ENCODE assay signal across 9 cellular contexts in genomic region chr2:120442923-120443571, GRCh38.
DNase-seq lines count a peak whose midpoint lies in the region; ATAC-seq, FAIRE-seq and TF ChIP-seq lines count a peak whose summit lies in the region.
"Had no signal": no experiment of that assay in that cellular context is flagged by ENCODE, and none has a peak within 500 bp of the region (broad histone marks: within the 10 kb centered on the region; RNA-seq: fewer than 3 reads in every experiment).

No MANE protein-coding gene starts in this region.

- no peak for FAIRE-seq in HepG2 (lab: Jason Lieb, UNC)

- H3K4me3 Mint-ChIP-seq in naive thymus-derived CD8-positive, alpha-beta T cell = peak overlapping the region; percentile 64 to 81 (median 70)
- H3K4me3 Mint-ChIP-seq: activated B cell treated with CpG ODN at 0.5 μM for 24 hours had no signal

- no peaks in the 10 kb centered on the region for H4K20me1 ChIP-seq in HepG2 (ENCODE audit: insufficient read depth, low read length)

- H3K9me3 Mint-ChIP-seq in naive thymus-derived CD8-positive, alpha-beta T cell = no peaks in the 10 kb centered on the region
- H3K9me3 Mint-ChIP-seq: activated B cell treated with CpG ODN at 0.5 μM for 24 hours had no signal

- H3K27ac ChIP-seq in liver (ENCODE audit: low read depth in 1 of 2, low read length in 2 of 2) (no peak overlapping the region), HepG2 (ENCODE audit: extremely low read length, insufficient read depth, low read length) (no peak overlapping the region), esophagus (ENCODE audit: low read depth in 2 of 2, low read length in 1 of 2) (no peak overlapping the region), aorta (ENCODE audit: low read depth in 1 of 2, low read length in 2 of 2) (no peak overlapping the region)

- TF ChIP-seq EP300 in HepG2 (IDR thresholded peaks at IDR 0.05; ENCODE audit: low read depth in 2 of 2, low read length in 2 of 2) (no peak), HepG2 (CRISPR knock-in tag; IDR thresholded peaks at IDR 0.05; ENCODE audit: borderline replicate concordance) (no peak)

- WGBS in liver = 33% methylated on average over 50 of the region's 50 CpGs
- WGBS in HepG2 (ENCODE audit: low lambda C conversion rate) = 86% methylated on average over 29 of the region's 50 CpGs
- WGBS in esophagus, 2 donors = 23 to 30% methylated on average over 50 of the region's 50 CpGs
- 15 to 18% methylated on average over 46 to 50 of the region's 50 CpGs for WGBS in aorta, 2 donors

- peak in 1 of 2 donors; percentile 43 for TF ChIP-seq RAD21 in liver (IDR thresholded peaks at IDR 0.05)
- TF ChIP-seq RAD21 in HepG2 (CRISPR knock-in tag; IDR thresholded peaks at IDR 0.05) = no peak

- H3K36me3 Mint-ChIP-seq in naive thymus-derived CD8-positive, alpha-beta T cell = no peaks in the 10 kb centered on the region

- in situ Hi-C loops in HepG2 (cut with HindIII; ENCODE audit: extremely low pct_ligation_motif_present, low pct_unique_long_range_greater_than_20kb) = no loop called here

- no peak overlapping the region for H3K4me2 ChIP-seq in HepG2 (ENCODE audit: low read depth, low read length)

- no peaks in the 10 kb centered on the region for H3K9me3 ChIP-seq in liver (ENCODE audit: control insufficient read depth in 4 of 4, low read length in 3 of 4)
- H3K9me3 ChIP-seq in HepG2 (ENCODE audit: low read length) = no peaks in the 10 kb centered on the region
- H3K9me3 ChIP-seq in esophagus (ENCODE audit: control insufficient read depth in 2 of 2, insufficient read depth in 1 of 2, low read depth in 1 of 2, low read length in 1 of 2) = no peaks in the 10 kb centered on the region
- H3K9me3 ChIP-seq in aorta (ENCODE audit: control insufficient read depth, low read length) = no peaks in the 10 kb centered on the region

- CTCF ChIA-PET in HepG2 (lab: Yijun Ruan, JAX; ENCODE audit: low intra/inter-chr PET ratio, low total read pairs) = no interaction called here

- ATAC-seq in HepG2 (no peak), aorta (ENCODE audit: low FRiP score) (peak; percentile 50), HG03159 (IDR thresholded peaks at IDR 0.05; ENCODE audit: unreplicated experiment) (no peak)
- ATAC-seq in naive thymus-derived CD8-positive, alpha-beta T cell = peak; percentile 69 to 72

- H3K36me3 ChIP-seq in liver (ENCODE audit: control insufficient read depth in 4 of 4, insufficient read depth in 3 of 4, low read depth in 1 of 4, low read length in 3 of 4) (no peaks in the 10 kb centered on the region), HepG2 (replicated peaks in 1 of 2; ENCODE audit: control insufficient read depth in 1 of 2, insufficient read depth in 2 of 2, low read length in 2 of 2) (no peaks in the 10 kb centered on the region), esophagus (ENCODE audit: control insufficient read depth in 2 of 2, insufficient read depth in 2 of 2, low read length in 1 of 2) (no peaks in the 10 kb centered on the region), aorta (ENCODE audit: control insufficient read depth in 1 of 2, insufficient read depth in 2 of 2, low read length in 1 of 2) (no peaks in the 10 kb centered on the region)

- no peak for TF ChIP-seq POLR2A in HepG2 (IDR thresholded peaks at IDR 0.05; ENCODE audit: insufficient read depth in 1 of 2, low read depth in 2 of 2, low read length in 2 of 2)

- no TSS peak for BruUV-seq in HepG2 (replicated peaks; lab: Mats Ljungman, UMichigan)

- peaks cover 20 to 74% (median 48%) of the 10 kb centered on the region in 5 donors for H3K27me3 Mint-ChIP-seq in naive thymus-derived CD8-positive, alpha-beta T cell

- TF ChIP-seq CTCF in liver (IDR thresholded peaks at IDR 0.05; ENCODE audit: low read depth, low read length, missing input control) (no peak), HepG2 (CRISPR knock-in tag; IDR thresholded peaks at IDR 0.05) (no peak)

- POLR2A ChIA-PET in HepG2 (lab: Yijun Ruan, JAX) = interaction anchor here (2.8 kb wide), 1 partner anchor 23 kb away, joined by 22 read pairs; no protein-coding TSS in a partner anchor
- POLR2A ChIA-PET in naive thymus-derived CD8-positive, alpha-beta T cell (lab: Charles Lee) = interaction anchor here (0.6 kb wide), 1 partner anchor 131 kb away, joined by 3 read pairs; no protein-coding TSS in a partner anchor

- no peaks in the 10 kb centered on the region for H3K79me2 ChIP-seq in HepG2 (ENCODE audit: insufficient read depth, low read length)

- H3K4me1 ChIP-seq in liver (ENCODE audit: control insufficient read depth in 4 of 4, insufficient read depth in 4 of 4, low read length in 3 of 4) (peaks cover 7 to 15% (median 9%) of the 10 kb centered on the region in 4 donors), HepG2 (ENCODE audit: insufficient read depth, low read length) (peaks cover 43% of the 10 kb centered on the region), esophagus (ENCODE audit: control insufficient read depth in 2 of 2, insufficient read depth in 2 of 2, low read length in 1 of 2) (peaks cover 2 to 5% of the 10 kb centered on the region in 2 donors), aorta (ENCODE audit: control insufficient read depth in 1 of 2, insufficient read depth in 2 of 2, low read length in 2 of 2) (no peaks in the 10 kb centered on the region)

- intact Hi-C loops in HepG2 (cut with micrococcal nuclease; ENCODE audit: unreplicated experiment) = loop anchor here (1.0 kb wide), 2 partner anchors 23 to 111 kb away; no protein-coding TSS in a partner anchor
- intact Hi-C loops in aorta (cut with DNase I) = loop anchor here in 1 of 2 donors (10.0 kb wide), 1 partner anchor 98 kb away; the partner anchor contains the start of gene INHBB

- no peak overlapping the region for H2AFZ ChIP-seq in HepG2 (ENCODE audit: low read length)

- H3K4me3 ChIP-seq in liver (ENCODE audit: low read depth in 1 of 3, low read length in 3 of 3) (peak overlapping the region in 2 of 3 donors; percentile 35 to 41), HepG2 (replicated peaks in 1 of 3; ENCODE audit: insufficient read depth in 1 of 3, low read depth in 2 of 3, low read length in 3 of 3) (no peak overlapping the region), esophagus (ENCODE audit: low read depth in 1 of 2, low read length in 2 of 2) (peak overlapping the region; percentile 40 to 44), aorta (ENCODE audit: low read length in 2 of 2) (no peak overlapping the region)

- H3K9ac ChIP-seq in liver (ENCODE audit: low read depth in 1 of 2, low read length in 2 of 2) = no peak overlapping the region
- no peak overlapping the region for H3K9ac ChIP-seq in HepG2 (ENCODE audit: insufficient read depth, low read depth, low read length)

- H3K4me1 Mint-ChIP-seq in naive thymus-derived CD8-positive, alpha-beta T cell = peaks cover 0 to 14% (median 8%) of the 10 kb centered on the region in 4 donors

- H3K27ac Mint-ChIP-seq in naive thymus-derived CD8-positive, alpha-beta T cell = peak overlapping the region in 1 of 10 donors; percentile 88
- H3K27ac Mint-ChIP-seq: activated B cell treated with CpG ODN at 0.5 μM for 24 hours had no signal

- DNase-seq in HepG2 (ENCODE audit: low spot score) = no peak
- peak in 4 of 10 donors; percentile 10 to 26 (median 16) for DNase-seq in naive thymus-derived CD8-positive, alpha-beta T cell
- DNase-seq in aorta = peak in 1 of 2 donors; percentile 77
- no peak for DNase-seq in NCI-H446 treated with DMSO at 0.1 percent for 48 hours (lab: John Stamatoyannopoulos, UW)
- no peak for DNase-seq in MV-4-11 (lab: John Stamatoyannopoulos, UW)
- DNase-seq: activated B cell treated with CpG ODN at 0.5 μM for 24 hours had no signal

- H3K27me3 ChIP-seq in liver (ENCODE audit: control insufficient read depth in 4 of 4, insufficient read depth in 4 of 4, low read length in 3 of 4) (no peaks in the 10 kb centered on the region), HepG2 (ENCODE audit: control insufficient read depth in 1 of 2, insufficient read depth in 2 of 2, low read length in 2 of 2) (peaks cover 20 to 89% of the 10 kb centered on the region in 2 experiments), esophagus (ENCODE audit: control insufficient read depth in 1 of 2, insufficient read depth in 2 of 2, low read length in 2 of 2) (peaks cover 0 to 3% of the 10 kb centered on the region in 2 donors), aorta (ENCODE audit: control insufficient read depth in 1 of 2, insufficient read depth in 2 of 2, low read length in 1 of 2) (no peaks in the 10 kb centered on the region)

TF ChIP-seq in liver, 16 proteins besides CTCF, POLR2A, EP300 and RAD21:
- TF ChIP-seq TAF1 (conservative IDR thresholded peaks at IDR 0.05) (no peak), HNF4G (IDR thresholded peaks at IDR 0.05) (no peak), SP1 (IDR thresholded peaks at IDR 0.05) (no peak), FOXA2 (IDR thresholded peaks at IDR 0.05) (no peak), MAX (IDR thresholded peaks at IDR 0.05) (no peak)
TF ChIP-seq in liver: peak in this region for 0.

TF ChIP-seq in HepG2, 621 proteins besides CTCF, POLR2A, EP300 and RAD21 (continues in another document):
- TF ChIP-seq SMAD3 (CRISPR knock-in tag; IDR thresholded peaks at IDR 0.05) (no peak), ATF4 (CRISPR knock-in tag; IDR thresholded peaks at IDR 0.05) (no peak), ZNF382 (CRISPR knock-in tag; IDR thresholded peaks at IDR 0.05; ENCODE audit: borderline replicate concordance) (no peak), ZNF564 (CRISPR knock-in tag; IDR thresholded peaks at IDR 0.05) (no peak), ZNF441 (CRISPR knock-in tag; IDR thresholded peaks at IDR 0.05; ENCODE audit: borderline replicate concordance) (no peak), NBN (conservative IDR thresholded peaks at IDR 0.05) (no peak), SPEN (CRISPR knock-in tag; IDR thresholded peaks at IDR 0.05; ENCODE audit: low read depth) (no peak), E2F5 (CRISPR knock-in tag; conservative IDR thresholded peaks at IDR 0.05) (no peak), SP140L (CRISPR knock-in tag; IDR thresholded peaks at IDR 0.05; ENCODE audit: borderline replicate concordance) (no peak), FLYWCH1 (CRISPR knock-in tag; IDR thresholded peaks at IDR 0.05) (no peak)

Comparison
In these comparisons a context has a peak if more than half of its experiments do, and no peak if none do; other contexts are left out.
1. H3K4me3 ChIP-seq: peak in liver (2 of 3) and esophagus (2 of 2); none in HepG2 (0 of 3) and aorta (0 of 2).
2. ATAC-seq: peak in naive thymus-derived CD8-positive, alpha-beta T cell (2 of 2) and aorta (single experiment); none in HepG2 (single experiment) and HG03159 (single experiment).